In genomic region chr3:58203541-58203940, GRCh38 we compare ENCODE assay signal across 20 cellular contexts. TPM values are rescaled to one million over a fixed set of nuclear protein-coding genes. Genes with fewer than 3 reads are reported as not detected.
DNase-seq lines count a peak whose midpoint lies in the region; ATAC-seq, FAIRE-seq and TF ChIP-seq lines count a peak whose summit lies in the region.
"Had no signal": no experiment of that assay in that cellular context is flagged by ENCODE, and none has a peak within 500 bp of the region (broad histone marks: within the 10 kb centered on the region; RNA-seq: fewer than 3 reads in every experiment).

No MANE protein-coding gene starts in this region.

- H3K27me3 ChIP-seq in HepG2 (ENCODE audit: control insufficient read depth in 1 of 2, insufficient read depth in 2 of 2, low read length in 2 of 2) (no peaks in the 10 kb centered on the region), right lobe of liver (no peaks in the 10 kb centered on the region)
- H3K27me3 ChIP-seq: SJSA1 had no signal

- TF ChIP-seq RAD21 in HepG2 (CRISPR knock-in tag; IDR thresholded peaks at IDR 0.05), result no peak

- H3K9ac ChIP-seq in HepG2 (ENCODE audit: insufficient read depth, low read depth, low read length), result no peak overlapping the region

- H3K36me3 Mint-ChIP-seq in dendritic cell treated with granulocyte-macrophage colony-stimulating factor and Interleukin-4, amounts not matched to agents 40 ng/mL and 50 ng/mL, for 4 days (ENCODE audit: low read depth), result peaks cover 48% of the 10 kb centered on the region
- H3K36me3 Mint-ChIP-seq: CD4-positive, CD25-positive, alpha-beta regulatory T cell had no signal

- FAIRE-seq in HepG2 (lab: Jason Lieb, UNC), result no peak
- FAIRE-seq: D721Med, G401.6 had no signal

- H3K27ac Mint-ChIP-seq in dendritic cell treated with granulocyte-macrophage colony-stimulating factor and Interleukin-4, amounts not matched to agents 40 ng/mL and 50 ng/mL, for 4 days, result peak overlapping the region; percentile 79

- ATAC-seq in HepG2 (no peak), right lobe of liver (no peak), HG03095 (IDR thresholded peaks at IDR 0.05; ENCODE audit: unreplicated experiment) (no peak)

- no peak for DNase-seq in HepG2 (ENCODE audit: low spot score)
- no peak for DNase-seq in right lobe of liver
- peak; percentile 15 for DNase-seq in posterior vena cava (ENCODE audit: low spot score)
- DNase-seq in NCI-H187 (lab: John Stamatoyannopoulos, UW), result no peak
- DNase-seq in NCI-H69 (lab: John Stamatoyannopoulos, UW), result no peak
- DNase-seq: CD4-positive, CD25-positive, alpha-beta regulatory T cell; GOT3; HCEC 1CT; NCI-H1092; NCI-H1417 treated with DMSO at 0.1 percent for 48 hours; NCI-H187 treated with DMSO at 0.1 percent for 48 hours; Right ventricle myocardium superior had no signal

- H3K4me3 ChIP-seq in HepG2 (replicated peaks in 1 of 3; ENCODE audit: insufficient read depth in 1 of 3, low read depth in 2 of 3, low read length in 3 of 3) (no peak overlapping the region), right lobe of liver (no peak overlapping the region)
- H3K4me3 ChIP-seq: SJSA1 had no signal

- H4K20me1 ChIP-seq in HepG2 (ENCODE audit: insufficient read depth, low read length), result no peaks in the 10 kb centered on the region

- H3K4me3 Mint-ChIP-seq in dendritic cell treated with granulocyte-macrophage colony-stimulating factor and Interleukin-4, amounts not matched to agents 40 ng/mL and 50 ng/mL, for 4 days, result no peak overlapping the region
- H3K4me3 Mint-ChIP-seq: CD4-positive, CD25-positive, alpha-beta regulatory T cell had no signal

- intact Hi-C loops in HepG2 (cut with micrococcal nuclease; ENCODE audit: unreplicated experiment) (no loop called here), right lobe of liver (cut with DNase I) (no loop called here), posterior vena cava (cut with DNase I) (no loop called here)
- intact Hi-C loops in dendritic cell treated with granulocyte-macrophage colony-stimulating factor and Interleukin-4, amounts not matched to agents 40 ng/mL and 50 ng/mL, for 4 days (cut with micrococcal nuclease), result no loop called here

- 98% methylated on average over 4 of the region's 4 CpGs for WGBS in HepG2 (ENCODE audit: low lambda C conversion rate)
- WGBS in right lobe of liver (ENCODE audit: insufficient coverage, low coverage, low lambda C conversion rate, missing lambda C conversion rate), result 96% methylated on average over 4 of the region's 4 CpGs

- no TSS peak for BruUV-seq in HepG2 (replicated peaks; lab: Mats Ljungman, UMichigan)

- no peaks in the 10 kb centered on the region for H3K9me3 ChIP-seq in HepG2 (ENCODE audit: low read length)
- no peaks in the 10 kb centered on the region for H3K9me3 ChIP-seq in right lobe of liver
- H3K9me3 ChIP-seq: SJSA1 had no signal

- TF ChIP-seq EP300 in HepG2 (IDR thresholded peaks at IDR 0.05; ENCODE audit: low read depth in 2 of 2, low read length in 2 of 2) (no peak), HepG2 (CRISPR knock-in tag; IDR thresholded peaks at IDR 0.05; ENCODE audit: borderline replicate concordance) (no peak)

- H3K4me2 ChIP-seq in HepG2 (ENCODE audit: low read depth, low read length), result no peak overlapping the region

- peaks cover 86% of the 10 kb centered on the region for H3K4me1 Mint-ChIP-seq in dendritic cell treated with granulocyte-macrophage colony-stimulating factor and Interleukin-4, amounts not matched to agents 40 ng/mL and 50 ng/mL, for 4 days (ENCODE audit: low read depth)

- H3K9me3 Mint-ChIP-seq in dendritic cell treated with granulocyte-macrophage colony-stimulating factor and Interleukin-4, amounts not matched to agents 40 ng/mL and 50 ng/mL, for 4 days, result peaks cover 6% of the 10 kb centered on the region

- H3K27me3 Mint-ChIP-seq in dendritic cell treated with granulocyte-macrophage colony-stimulating factor and Interleukin-4, amounts not matched to agents 40 ng/mL and 50 ng/mL, for 4 days, result peaks cover 6% of the 10 kb centered on the region

- CTCF ChIA-PET in HepG2 (lab: Yijun Ruan, JAX; ENCODE audit: low intra/inter-chr PET ratio, low total read pairs), result no interaction called here

- no peaks in the 10 kb centered on the region for H3K79me2 ChIP-seq in HepG2 (ENCODE audit: insufficient read depth, low read length)

- TF ChIP-seq POLR2A in HepG2 (IDR thresholded peaks at IDR 0.05; ENCODE audit: insufficient read depth in 1 of 2, low read depth in 2 of 2, low read length in 2 of 2) (no peak), right lobe of liver (IDR thresholded peaks at IDR 0.05) (no peak)

- H3K36me3 ChIP-seq in HepG2 (replicated peaks in 1 of 2; ENCODE audit: control insufficient read depth in 1 of 2, insufficient read depth in 2 of 2, low read length in 2 of 2) (no peaks in the 10 kb centered on the region), right lobe of liver (no peaks in the 10 kb centered on the region)
- H3K36me3 ChIP-seq: SJSA1 had no signal

- H3K27ac ChIP-seq in HepG2 (ENCODE audit: extremely low read length, insufficient read depth, low read length) (peak overlapping the region; percentile 50), right lobe of liver (no peak overlapping the region)
- H3K27ac ChIP-seq: 22Rv1, HL-60, SJSA1 had no signal

- POLR2A ChIA-PET in HepG2 (lab: Yijun Ruan, JAX), result interaction anchor here (1.0 to 1.3 kb wide), 2 partner anchors 14 to 16 kb away, joined by 3 to 4 read pairs; no protein-coding TSS in a partner anchor

- no peak for TF ChIP-seq CTCF in HepG2 (CRISPR knock-in tag; IDR thresholded peaks at IDR 0.05)
- no peak for TF ChIP-seq CTCF in right lobe of liver (IDR thresholded peaks at IDR 0.05)

- H3K4me1 ChIP-seq in HepG2 (ENCODE audit: insufficient read depth, low read length) (peaks cover 97% of the 10 kb centered on the region), right lobe of liver (peaks cover 0 to 17% (median 6%) of the 10 kb centered on the region in 4 donors)

- H2AFZ ChIP-seq in HepG2 (ENCODE audit: low read length), result no peak overlapping the region

- in situ Hi-C loops in HepG2 (cut with HindIII; ENCODE audit: extremely low pct_ligation_motif_present, low pct_unique_long_range_greater_than_20kb), result no loop called here

RNA-seq across cellular contexts. Expression of gene DNASE1L3, which starts 7.2 kb away (rescaled TPM):
- total RNA-seq in HepG2 (2016; rRNA removed; fragmentation: Illumina TruSeq; extraction: Trizol) (0.55 and 0.86 TPM in 2 replicates), right lobe of liver (100 to 1,000 TPM in 1 of 6 experiments, 10 to 100 TPM in 5; 32.9 to 134 (median 61.0) TPM), posterior vena cava (1 to 10 TPM; 7.5 to 9.3 TPM)
- 0.30 TPM in 1 of 2 replicates, not detected in the other for total RNA-seq in HepG2 (2016; cell fraction: cytosol; rRNA removed; fragmentation: Illumina TruSeq; extraction: Trizol; ENCODE audit: low read depth)
- 0.61 and 0.73 TPM in 2 replicates for total RNA-seq in HepG2 (2016; cell fraction: insoluble cytoplasmic fraction; rRNA removed; fragmentation: Illumina TruSeq; extraction: Trizol)
- total RNA-seq in HepG2 (2016; cell fraction: membrane; rRNA removed; fragmentation: Illumina TruSeq; extraction: Trizol), result 0.53 and 1.1 TPM in 2 replicates
- total RNA-seq in HepG2 (2016; cell fraction: nucleus; rRNA removed; fragmentation: Illumina TruSeq; extraction: Trizol), result 0.22 TPM in 1 of 2 replicates, not detected in the other
- 1.0 and 1.7 TPM in 2 replicates for polyA plus RNA-seq in HepG2 (2011; rRNA removed)
- polyA plus RNA-seq in HepG2 (2011; cell fraction: cytosol; rRNA removed), result 1.0 and 1.3 TPM in 2 replicates
- 0.43 and 0.51 TPM in 2 replicates for polyA plus RNA-seq in HepG2 (2011; cell fraction: nucleus; rRNA removed)
- polyA plus RNA-seq in HepG2 (2012), result 0.33 and 2.5 TPM in 2 replicates
- 0.27 and 0.35 TPM in 2 replicates for polyA plus RNA-seq in HepG2 (2016; cell fraction: cytosol; fragmentation: Illumina TruSeq; extraction: Trizol; ENCODE audit: low read depth)
- polyA plus RNA-seq in HepG2 (2016; cell fraction: insoluble cytoplasmic fraction; fragmentation: Illumina TruSeq; extraction: Trizol; ENCODE audit: low read depth), result 0.44 and 0.59 TPM in 2 replicates
- polyA plus RNA-seq in HepG2 (2016; cell fraction: membrane; fragmentation: Illumina TruSeq; extraction: Trizol; ENCODE audit: low read depth), result 0.34 and 0.37 TPM in 2 replicates
- polyA plus RNA-seq in HepG2 (2016; cell fraction: nucleus; fragmentation: Illumina TruSeq; extraction: Trizol; ENCODE audit: insufficient read depth, low read depth), result 0.55 TPM in 1 of 2 replicates, not detected in the other
- 0.14 and 1.8 TPM in 2 replicates for polyA minus RNA-seq in HepG2 (2011; rRNA and poly(A)+ RNA removed; ENCODE audit: low replicate concordance)
- polyA minus RNA-seq in HepG2 (2011; cell fraction: cytosol; rRNA and poly(A)+ RNA removed), result 0.88 TPM in 1 of 2 replicates, not detected in the other
- 0.77 and 0.87 TPM in 2 replicates for polyA minus RNA-seq in HepG2 (2011; cell fraction: nucleus; rRNA and poly(A)+ RNA removed)
- total RNA-seq: CD4-positive, CD25-positive, alpha-beta regulatory T cell; SJSA1 had no signal
- polyA plus RNA-seq: BJ had no signal

RNA-seq across cellular contexts. Expression of gene ABHD6, which starts 34.1 kb away (rescaled TPM):
- total RNA-seq in HepG2 (2016; rRNA removed; fragmentation: Illumina TruSeq; extraction: Trizol) (5.7 and 9.0 TPM in 2 replicates), right lobe of liver (10 to 100 TPM; 24.6 to 64.3 (median 52.6) TPM), posterior vena cava (1 to 10 TPM; 6.6 to 7.6 TPM)
- 4.3 and 4.9 TPM in 2 replicates for total RNA-seq in HepG2 (2016; cell fraction: cytosol; rRNA removed; fragmentation: Illumina TruSeq; extraction: Trizol; ENCODE audit: low read depth)
- 4.8 and 8.8 TPM in 2 replicates for total RNA-seq in HepG2 (2016; cell fraction: insoluble cytoplasmic fraction; rRNA removed; fragmentation: Illumina TruSeq; extraction: Trizol)
- total RNA-seq in HepG2 (2016; cell fraction: membrane; rRNA removed; fragmentation: Illumina TruSeq; extraction: Trizol), result 7.3 and 7.9 TPM in 2 replicates
- 7.5 and 8.4 TPM in 2 replicates for total RNA-seq in HepG2 (2016; cell fraction: nucleus; rRNA removed; fragmentation: Illumina TruSeq; extraction: Trizol)
- 16.5 and 17.2 TPM in 2 replicates for polyA plus RNA-seq in HepG2 (2011; rRNA removed)
- 17.9 and 18.6 TPM in 2 replicates for polyA plus RNA-seq in HepG2 (2011; cell fraction: cytosol; rRNA removed)
- polyA plus RNA-seq in HepG2 (2011; cell fraction: nucleus; rRNA removed), result 10.2 and 11.0 TPM in 2 replicates
- 7.6 and 9.4 TPM in 2 replicates for polyA plus RNA-seq in HepG2 (2012)
- polyA plus RNA-seq in HepG2 (2016; cell fraction: cytosol; fragmentation: Illumina TruSeq; extraction: Trizol; ENCODE audit: low read depth), result 3.4 and 4.3 TPM in 2 replicates
- polyA plus RNA-seq in HepG2 (2016; cell fraction: insoluble cytoplasmic fraction; fragmentation: Illumina TruSeq; extraction: Trizol; ENCODE audit: low read depth), result 4.7 and 5.8 TPM in 2 replicates
- 4.9 and 6.1 TPM in 2 replicates for polyA plus RNA-seq in HepG2 (2016; cell fraction: membrane; fragmentation: Illumina TruSeq; extraction: Trizol; ENCODE audit: low read depth)
- polyA plus RNA-seq in HepG2 (2016; cell fraction: nucleus; fragmentation: Illumina TruSeq; extraction: Trizol; ENCODE audit: insufficient read depth, low read depth), result 9.1 and 12.2 TPM in 2 replicates
- 34.5 and 67.6 TPM in 2 replicates for polyA minus RNA-seq in HepG2 (2011; rRNA and poly(A)+ RNA removed; ENCODE audit: low replicate concordance)
- polyA minus RNA-seq in HepG2 (2011; cell fraction: cytosol; rRNA and poly(A)+ RNA removed), result 10.7 and 12.8 TPM in 2 replicates
- polyA minus RNA-seq in HepG2 (2011; cell fraction: nucleus; rRNA and poly(A)+ RNA removed), result 12.6 and 14.9 TPM in 2 replicates
